ENCODE assay signal across 8 cellular contexts in the genomic region with DNA sequence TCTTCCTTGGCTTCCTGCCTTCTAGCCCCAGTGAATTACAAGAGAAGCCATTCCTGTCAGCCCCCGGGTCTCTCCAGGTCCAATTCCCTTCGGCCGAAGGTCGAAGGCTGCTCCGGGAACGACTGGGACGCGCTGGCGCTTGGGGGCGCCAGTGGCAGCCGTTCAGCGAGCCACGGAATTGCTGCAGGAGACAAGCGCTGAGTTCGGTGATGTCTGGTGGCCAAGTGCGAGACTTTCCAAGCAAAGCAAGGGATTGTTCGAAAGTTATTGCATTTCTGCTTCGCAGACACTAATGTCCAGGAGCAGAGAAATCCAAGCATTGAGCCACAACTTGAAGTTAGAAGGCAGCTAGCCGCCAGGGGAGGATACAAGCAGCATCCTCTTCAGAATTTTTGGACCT. TPM values are rescaled to one million over a fixed set of nuclear protein-coding genes. Genes with fewer than 3 reads are reported as not detected.
DNase-seq lines count a peak whose midpoint lies in the region; ATAC-seq and TF ChIP-seq lines count a peak whose summit lies in the region.

No MANE protein-coding gene starts in this region.

- peaks cover 70% of the 10 kb centered on the region for H3K27me3 ChIP-seq in endodermal cell (ENCODE audit: control insufficient read depth, insufficient read depth, low read length, poor library complexity, severe bottlenecking)

- 3 to 4% methylated on average over 18 to 19 of the region's 19 CpGs for WGBS in endodermal cell (ENCODE audit: insufficient coverage in 1 of 2, insufficient read length in 1 of 2), 2 experiments

- no peaks in the 10 kb centered on the region for H3K36me3 ChIP-seq in endodermal cell (ENCODE audit: control insufficient read depth, insufficient read depth, low read length)

- TF ChIP-seq CTCF in endodermal cell (conservative IDR thresholded peaks at IDR 0.05) (peak; percentile 82), nephron progenitor cell (IDR thresholded peaks at IDR 0.05) (peak; percentile 56), CD14-positive monocyte (IDR thresholded peaks at IDR 0.05) (no peak)

- ATAC-seq in HG03095 (IDR thresholded peaks at IDR 0.05; ENCODE audit: unreplicated experiment): no peak

- H3K4me3 ChIP-seq in endodermal cell (ENCODE audit: low read length): no peak overlapping the region

- no peaks in the 10 kb centered on the region for H3K36me3 Mint-ChIP-seq in endodermal cell (ENCODE audit: low read depth)
- no peaks in the 10 kb centered on the region for H3K36me3 Mint-ChIP-seq in nephron progenitor cell (ENCODE audit: low read depth)
- H3K36me3 Mint-ChIP-seq in CD14-positive monocyte: peaks cover 0 to 2% of the 10 kb centered on the region in 2 donors

- no peaks in the 10 kb centered on the region for H3K4me1 ChIP-seq in endodermal cell (ENCODE audit: control insufficient read depth, insufficient read depth, low read length)

- intact Hi-C loops in CD14-positive monocyte (cut with micrococcal nuclease): no loop called here

- H3K27ac ChIP-seq in endodermal cell (ENCODE audit: low read depth, low read length): no peak overlapping the region

- H3K27me3 Mint-ChIP-seq in endodermal cell (ENCODE audit: insufficient read depth): peaks cover 83% of the 10 kb centered on the region
- peaks cover 56% of the 10 kb centered on the region for H3K27me3 Mint-ChIP-seq in nephron progenitor cell (ENCODE audit: low read depth, poor library complexity)
- peaks cover 46 to 68% (median 56%) of the 10 kb centered on the region in 3 donors for H3K27me3 Mint-ChIP-seq in CD14-positive monocyte (ENCODE audit: low read depth in 3 of 3)

- H3K9me3 ChIP-seq in endodermal cell (ENCODE audit: control insufficient read depth, low read length): no peaks in the 10 kb centered on the region

- H3K4me3 Mint-ChIP-seq in endodermal cell (peak overlapping the region; percentile 51), nephron progenitor cell (peak overlapping the region; percentile 93), CD14-positive monocyte (peak overlapping the region in 1 of 2 donors; percentile 99)

- H3K4me1 Mint-ChIP-seq in endodermal cell (peaks cover 24% of the 10 kb centered on the region), nephron progenitor cell (peaks cover 37% of the 10 kb centered on the region), CD14-positive monocyte (peaks cover 35% of the 10 kb centered on the region)

- H3K9me3 Mint-ChIP-seq in endodermal cell: no peaks in the 10 kb centered on the region
- H3K9me3 Mint-ChIP-seq in nephron progenitor cell: no peaks in the 10 kb centered on the region
- peaks cover 0 to 22% (median 15%) of the 10 kb centered on the region in 7 donors for H3K9me3 Mint-ChIP-seq in CD14-positive monocyte

- H3K27ac Mint-ChIP-seq in endodermal cell: no peak overlapping the region
- no peak overlapping the region for H3K27ac Mint-ChIP-seq in nephron progenitor cell
- no peak overlapping the region for H3K27ac Mint-ChIP-seq in CD14-positive monocyte

- no peak overlapping the region for H3K9ac ChIP-seq in endodermal cell (ENCODE audit: extremely low read depth, low read length, poor library complexity, severe bottlenecking)

- peak; percentile 25 for DNase-seq in NCI-H748 (lab: John Stamatoyannopoulos, UW; ENCODE audit: unreplicated experiment)
- DNase-seq in NCI-H748 treated with DMSO at 0.1 percent for 48 hours (lab: John Stamatoyannopoulos, UW): no peak
- peak; percentile 22 for DNase-seq in NCI-H2196 (lab: John Stamatoyannopoulos, UW; ENCODE audit: unreplicated experiment)
- peak; percentile 91 for DNase-seq in endodermal cell
- peak; percentile 68 for DNase-seq in nephron progenitor cell
- DNase-seq in 8988T: no peak
- DNase-seq in CD14-positive monocyte (ENCODE audit: low spot score): no peak

RNA-seq across cellular contexts. Expression of a gene that starts 1.1 kb away (rescaled TPM):
- not detected for total RNA-seq in endodermal cell
- polyA plus RNA-seq in endodermal cell (2013, experiment 1 of 2): 2.7 TPM
- polyA plus RNA-seq in endodermal cell (2013, experiment 2 of 2): 3.8 TPM
- polyA plus RNA-seq in CD14-positive monocyte: not detected

Comparison
In these comparisons a context has a peak if more than half of its experiments do, and no peak if none do; other contexts are left out.
1. DNase-seq: peak in NCI-H748 (single experiment), NCI-H2196 (single experiment), endodermal cell (single experiment) and nephron progenitor cell (single experiment); none in NCI-H748 treated with DMSO at 0.1 percent for 48 hours (single experiment), 8988T (single experiment) and CD14-positive monocyte (single experiment).